Comparison of ENCODE assay signal across 14 cellular contexts in genomic region chr15:44656913-44657312, GRCh38. TPM values are rescaled to one million over a fixed set of nuclear protein-coding genes. Genes with fewer than 3 reads are reported as not detected.
DNase-seq lines count a peak whose midpoint lies in the region; ATAC-seq, FAIRE-seq and TF ChIP-seq lines count a peak whose summit lies in the region.
"Had no signal": no experiment of that assay in that cellular context is flagged by ENCODE, and none has a peak within 500 bp of the region (broad histone marks: within the 10 kb centered on the region; RNA-seq: fewer than 3 reads in every experiment).

No MANE protein-coding gene starts in this region.

- WGBS in heart left ventricle, 4 donors, result 51 to 62% (median 57%) methylated on average over 3 of the region's 3 CpGs

- FAIRE-seq in GM19239 (lab: Jason Lieb, UNC), result peak; percentile 66

- no peak for TF ChIP-seq POLR2A in heart left ventricle (IDR thresholded peaks at IDR 0.05)

- ATAC-seq in heart left ventricle, result peak in 2 of 4 donors; percentile 38 to 42
- no peak for ATAC-seq in CD4-positive, CD25-positive, alpha-beta regulatory T cell (ENCODE audit: low read depth in 2 of 2)

- intact Hi-C loops in heart left ventricle (cut with DNase I), result no loop called here
- intact Hi-C loops in colonic mucosa (cut with DNase I), result loop anchor here (10.0 kb wide), 1 partner anchor 62 kb away; no protein-coding TSS in a partner anchor

- peak overlapping the region in 2 of 3 donors; percentile 37 to 65 for H3K27ac Mint-ChIP-seq in CD4-positive, CD25-positive, alpha-beta regulatory T cell

- in situ Hi-C loops in brain microvascular endothelial cell (cut with HindIII; ENCODE audit: low pct_ligation_motif_present, low sequenced_read_pairs), result no loop called here

- H3K9me3 ChIP-seq in heart left ventricle (no peaks in the 10 kb centered on the region), right atrium auricular region (no peaks in the 10 kb centered on the region), skeletal muscle tissue (ENCODE audit: control insufficient read depth in 3 of 3, low read length in 3 of 3) (no peaks in the 10 kb centered on the region), colonic mucosa (no peaks in the 10 kb centered on the region)
- H3K9me3 ChIP-seq in CD4-positive, CD25-positive, alpha-beta regulatory T cell (ENCODE audit: control insufficient read depth in 2 of 2, low read length in 2 of 2), result no peaks in the 10 kb centered on the region
- H3K9me3 ChIP-seq: Caco-2 had no signal

- H3K9ac ChIP-seq in skeletal muscle tissue (ENCODE audit: low read depth in 1 of 3, low read length in 3 of 3), result no peak overlapping the region
- H3K9ac ChIP-seq in colonic mucosa (ENCODE audit: low read depth in 2 of 2, low read length in 2 of 2), result no peak overlapping the region
- H3K9ac ChIP-seq: GM23248 had no signal

- H3K4me3 Mint-ChIP-seq in CD4-positive, CD25-positive, alpha-beta regulatory T cell, result no peak overlapping the region
- H3K4me3 Mint-ChIP-seq: CD14-positive monocyte had no signal

- H3K36me3 ChIP-seq in heart left ventricle (peaks cover 0 to 90% (median 74%) of the 10 kb centered on the region in 9 donors), right atrium auricular region (peaks cover 48% of the 10 kb centered on the region), skeletal muscle tissue (ENCODE audit: control insufficient read depth in 3 of 3, insufficient read depth in 3 of 3, low read length in 3 of 3) (peaks cover 3 to 51% (median 51%) of the 10 kb centered on the region in 3 donors), colonic mucosa (peaks cover 7% of the 10 kb centered on the region), brain microvascular endothelial cell (replicated peaks) (peaks cover 12% of the 10 kb centered on the region)
- peaks cover 47% of the 10 kb centered on the region for H3K36me3 ChIP-seq in CD4-positive, CD25-positive, alpha-beta regulatory T cell (ENCODE audit: control insufficient read depth, insufficient read depth, low read length)

- H3K4me1 ChIP-seq in heart left ventricle (peaks cover 0 to 32% (median 11%) of the 10 kb centered on the region in 12 donors), right atrium auricular region (peaks cover 0 to 12% of the 10 kb centered on the region in 2 donors), skeletal muscle tissue (ENCODE audit: control insufficient read depth in 3 of 3, insufficient read depth in 3 of 3, low read length in 3 of 3) (peaks cover 2 to 10% (median 9%) of the 10 kb centered on the region in 3 donors), colonic mucosa (peaks cover 6% of the 10 kb centered on the region)
- H3K4me1 ChIP-seq in CD4-positive, CD25-positive, alpha-beta regulatory T cell (ENCODE audit: control insufficient read depth, insufficient read depth, low read length, poor library complexity, severe bottlenecking), result peaks cover 17% of the 10 kb centered on the region
- H3K4me1 ChIP-seq: Caco-2 had no signal

- no peaks in the 10 kb centered on the region for H3K9me3 Mint-ChIP-seq in CD4-positive, CD25-positive, alpha-beta regulatory T cell
- H3K9me3 Mint-ChIP-seq: CD14-positive monocyte; CD8-positive, alpha-beta memory T cell had no signal

- no peak for DNase-seq in heart left ventricle
- no peak for DNase-seq in right atrium auricular region (ENCODE audit: low spot score)
- DNase-seq in CD4-positive, CD25-positive, alpha-beta regulatory T cell, result no peak
- no peak for DNase-seq in GM19239 (ENCODE audit: insufficient read length, low spot score)
- no peak for DNase-seq in colonic mucosa
- DNase-seq in brain microvascular endothelial cell, result no peak
- DNase-seq: Caco-2; CD8-positive, alpha-beta memory T cell; DND-41; GDM1; GM23248; H7 had no signal

- TF ChIP-seq CTCF in heart left ventricle (IDR thresholded peaks at IDR 0.05) (no peak), right atrium auricular region (IDR thresholded peaks at IDR 0.05) (no peak), colonic mucosa (IDR thresholded peaks at IDR 0.05) (no peak), brain microvascular endothelial cell (IDR thresholded peaks at IDR 0.05; ENCODE audit: low read depth, low read length, missing control alignments) (no peak)

- H3K27me3 Mint-ChIP-seq in CD4-positive, CD25-positive, alpha-beta regulatory T cell, result no peaks in the 10 kb centered on the region
- H3K27me3 Mint-ChIP-seq: CD8-positive, alpha-beta memory T cell had no signal

- H3K36me3 Mint-ChIP-seq in CD4-positive, CD25-positive, alpha-beta regulatory T cell, result peaks cover 35% of the 10 kb centered on the region

- peaks cover 36 to 56% (median 50%) of the 10 kb centered on the region in 4 donors for H3K4me1 Mint-ChIP-seq in CD4-positive, CD25-positive, alpha-beta regulatory T cell

- H3K27me3 ChIP-seq in heart left ventricle (no peaks in the 10 kb centered on the region), right atrium auricular region (no peaks in the 10 kb centered on the region), skeletal muscle tissue (ENCODE audit: control insufficient read depth in 3 of 3, insufficient read depth in 3 of 3, low read length in 3 of 3) (no peaks in the 10 kb centered on the region), colonic mucosa (no peaks in the 10 kb centered on the region), brain microvascular endothelial cell (replicated peaks) (no peaks in the 10 kb centered on the region)
- H3K27me3 ChIP-seq in CD4-positive, CD25-positive, alpha-beta regulatory T cell (ENCODE audit: control insufficient read depth, insufficient read depth, low read length), result no peaks in the 10 kb centered on the region

- H3K4me3 ChIP-seq in heart left ventricle (peak overlapping the region in 1 of 12 donors; percentile 7), right atrium auricular region (no peak overlapping the region), skeletal muscle tissue (ENCODE audit: low read length in 3 of 3) (no peak overlapping the region), colonic mucosa (no peak overlapping the region), brain microvascular endothelial cell (ENCODE audit: low read depth, low read length) (no peak overlapping the region)
- H3K4me3 ChIP-seq in CD4-positive, CD25-positive, alpha-beta regulatory T cell (ENCODE audit: low read depth, low read length), result no peak overlapping the region
- H3K4me3 ChIP-seq: GM23248 had no signal

- H3K27ac ChIP-seq in heart left ventricle, result peak overlapping the region in 9 of 12 donors; percentile 10 to 71 (median 37)
- H3K27ac ChIP-seq in right atrium auricular region, result peak overlapping the region in 1 of 2 donors; percentile 21
- H3K27ac ChIP-seq in CD4-positive, CD25-positive, alpha-beta regulatory T cell (ENCODE audit: insufficient read depth, low read length, poor library complexity, severe bottlenecking), result no peak overlapping the region
- H3K27ac ChIP-seq in skeletal muscle tissue (ENCODE audit: low read depth, low read length), result peak overlapping the region; percentile 58
- H3K27ac ChIP-seq in colonic mucosa, result no peak overlapping the region
- H3K27ac ChIP-seq in brain microvascular endothelial cell, result no peak overlapping the region
- H3K27ac ChIP-seq: GM23248 had no signal

RNA-seq across cellular contexts. Expression of gene SPG11, which starts 6.5 kb away (rescaled TPM):
- 10 to 100 TPM; 35.4 to 69.4 (median 48.8) TPM for total RNA-seq in heart left ventricle
- polyA plus RNA-seq in heart left ventricle, result 10 to 100 TPM; 17.5 to 24.1 TPM
- total RNA-seq in right atrium auricular region, result 10 to 100 TPM; 34.2 to 40.1 TPM
- total RNA-seq in CD4-positive, CD25-positive, alpha-beta regulatory T cell, result 71.5 TPM
- polyA plus RNA-seq in CD4-positive, CD25-positive, alpha-beta regulatory T cell, result 10 to 100 TPM; 21.6 to 27.7 (median 24.6) TPM
- total RNA-seq in skeletal muscle tissue, result 67.3 TPM
- 10 to 100 TPM; 79.3 to 95.3 TPM for total RNA-seq in colonic mucosa

RNA-seq across cellular contexts. Expression of gene PATL2, which starts 54.2 kb away (rescaled TPM):
- total RNA-seq in heart left ventricle, result 1 to 10 TPM in 7 of 9 donors, under 1 TPM in 1, not detected in 1; 0.49 to 4.2 (median 2.6) TPM
- polyA plus RNA-seq in heart left ventricle, result 1 to 10 TPM in 1 of 2 donors, under 1 TPM in 1; 0.44 to 3.3 TPM
- total RNA-seq in right atrium auricular region, result 1 to 10 TPM in 1 of 2 donors, under 1 TPM in 1; 0.75 to 4.5 TPM
- total RNA-seq in CD4-positive, CD25-positive, alpha-beta regulatory T cell, result 44.1 TPM
- polyA plus RNA-seq in CD4-positive, CD25-positive, alpha-beta regulatory T cell, result 10 to 100 TPM in 2 of 4 donors, 1 to 10 TPM in 2; 7.8 to 20.6 (median 12.8) TPM
- total RNA-seq in skeletal muscle tissue, result 2.6 TPM
- 1 to 10 TPM; 1.2 to 2.6 TPM for total RNA-seq in colonic mucosa
- total RNA-seq: GM23248 had no signal

RNA-seq across cellular contexts. Expression of gene B2M, which starts 54.4 kb away (rescaled TPM):
- total RNA-seq in heart left ventricle (1,000 to 10,000 TPM; 1,033 to 5,448 (median 1,200) TPM), right atrium auricular region (1,000 to 10,000 TPM; 1,354 to 2,259 TPM), skeletal muscle tissue (876 TPM), colonic mucosa (1,000 to 10,000 TPM; 1,783 to 5,339 TPM)
- 1,000 to 10,000 TPM in 1 of 2 donors, 100 to 1,000 TPM in 1; 808 to 1,959 TPM for polyA plus RNA-seq in heart left ventricle
- total RNA-seq in CD4-positive, CD25-positive, alpha-beta regulatory T cell, result 7,793 TPM
- polyA plus RNA-seq in CD4-positive, CD25-positive, alpha-beta regulatory T cell, result over 10,000 TPM; 37,989 to 53,417 (median 43,977) TPM

Comparison
In these comparisons a context has a peak if more than half of its experiments do, and no peak if none do; other contexts are left out.
1. H3K27ac ChIP-seq: peak in heart left ventricle (9 of 12) and skeletal muscle tissue (single experiment); none in CD4-positive, CD25-positive, alpha-beta regulatory T cell (single experiment), colonic mucosa (single experiment) and brain microvascular endothelial cell (single experiment).